ENCODE assay signal across 17 cellular contexts in genomic region chr11:66339163-66339675, GRCh38. TPM values are rescaled to one million over a fixed set of nuclear protein-coding genes. Genes with fewer than 3 reads are reported as not detected.
DNase-seq lines count a peak whose midpoint lies in the region; ATAC-seq and TF ChIP-seq lines count a peak whose summit lies in the region.
"Had no signal": no experiment of that assay in that cellular context is flagged by ENCODE, and none has a peak within 500 bp of the region (broad histone marks: within the 10 kb centered on the region; RNA-seq: fewer than 3 reads in every experiment).

No MANE protein-coding gene starts in this region.

- H3K27ac Mint-ChIP-seq in activated naive CD4-positive, alpha-beta T cell treated with anti-CD3 and anti-CD28 coated beads for 36 hours = peak overlapping the region; percentile 53
- peak overlapping the region; percentile 86 for H3K27ac Mint-ChIP-seq in stimulated activated effector memory CD8-positive, alpha-beta T cell treated with anti-CD3 and anti-CD28 coated beads, Interleukin-12 subunit alpha, Interleukin-12 subunit beta, amount 100 ng/mL, for 72 hours

- peak; percentile 2 for DNase-seq in activated naive CD4-positive, alpha-beta T cell treated with anti-CD3 and anti-CD28 coated beads for 36 hours
- DNase-seq in activated naive CD4-positive, alpha-beta T cell (lab: John Stamatoyannopoulos, UW) = no peak
- DNase-seq in T1000 (lab: John Stamatoyannopoulos, UW) (peak; percentile 56), foreskin keratinocyte (peak; percentile 93 to 97)
- DNase-seq in stimulated activated effector memory CD8-positive, alpha-beta T cell treated with anti-CD3 and anti-CD28 coated beads, Interleukin-12 subunit alpha, Interleukin-12 subunit beta, amount 100 ng/mL, for 72 hours (ENCODE audit: low spot score in 2 of 2) = no peak
- DNase-seq: naive B cell; NCI-H2081 treated with DMSO at 0.1 percent for 48 hours; NCI-H774; Peyer's patch; stimulated activated CD4-positive, alpha-beta T cell treated with anti-CD3 and anti-CD28 coated beads, Interleukin-2, amount 100 ng/mL, for 24 hours; T-helper 1 cell had no signal

- CTCF ChIA-PET in activated naive CD4-positive, alpha-beta T cell treated with anti-CD3 and anti-CD28 coated beads for 36 hours (lab: Charles Lee) = interaction anchor here (1.4 kb wide), 1 partner anchor 28 kb away, joined by 5 read pairs; no protein-coding TSS in a partner anchor

- H3K4me3 Mint-ChIP-seq in activated naive CD4-positive, alpha-beta T cell treated with anti-CD3 and anti-CD28 coated beads for 36 hours = no peak overlapping the region
- no peak overlapping the region for H3K4me3 Mint-ChIP-seq in stimulated activated effector memory CD8-positive, alpha-beta T cell treated with anti-CD3 and anti-CD28 coated beads, Interleukin-12 subunit alpha, Interleukin-12 subunit beta, amount 100 ng/mL, for 72 hours

- no peak for TF ChIP-seq CTCF in foreskin keratinocyte (conservative IDR thresholded peaks at IDR 0.05)

- peaks cover 12% of the 10 kb centered on the region for H3K36me3 Mint-ChIP-seq in activated naive CD4-positive, alpha-beta T cell treated with anti-CD3 and anti-CD28 coated beads for 36 hours (ENCODE audit: low read depth)
- H3K36me3 Mint-ChIP-seq in stimulated activated effector memory CD8-positive, alpha-beta T cell treated with anti-CD3 and anti-CD28 coated beads, Interleukin-12 subunit alpha, Interleukin-12 subunit beta, amount 100 ng/mL, for 72 hours = peaks cover 66% of the 10 kb centered on the region

- H3K4me1 Mint-ChIP-seq in activated naive CD4-positive, alpha-beta T cell treated with anti-CD3 and anti-CD28 coated beads for 36 hours (ENCODE audit: low read depth) = peaks cover 36% of the 10 kb centered on the region
- peaks cover 66% of the 10 kb centered on the region for H3K4me1 Mint-ChIP-seq in stimulated activated effector memory CD8-positive, alpha-beta T cell treated with anti-CD3 and anti-CD28 coated beads, Interleukin-12 subunit alpha, Interleukin-12 subunit beta, amount 100 ng/mL, for 72 hours

- no peaks in the 10 kb centered on the region for H3K9me3 Mint-ChIP-seq in activated naive CD4-positive, alpha-beta T cell treated with anti-CD3 and anti-CD28 coated beads for 36 hours
- no peaks in the 10 kb centered on the region for H3K9me3 Mint-ChIP-seq in stimulated activated effector memory CD8-positive, alpha-beta T cell treated with anti-CD3 and anti-CD28 coated beads, Interleukin-12 subunit alpha, Interleukin-12 subunit beta, amount 100 ng/mL, for 72 hours
- H3K9me3 Mint-ChIP-seq: naive B cell had no signal

- no peak overlapping the region for H3K27ac ChIP-seq in foreskin keratinocyte
- H3K27ac ChIP-seq: esophagus muscularis mucosa, left lung, Peyer's patch had no signal

- peak; percentile 73 for ATAC-seq in foreskin keratinocyte
- no peak for ATAC-seq in stimulated activated effector memory CD8-positive, alpha-beta T cell treated with anti-CD3 and anti-CD28 coated beads, Interleukin-12 subunit alpha, Interleukin-12 subunit beta, amount 100 ng/mL, for 72 hours
- no peak for ATAC-seq in GM19395 (IDR thresholded peaks at IDR 0.05; ENCODE audit: unreplicated experiment)
- no peak for ATAC-seq in HG03571 (IDR thresholded peaks at IDR 0.05; ENCODE audit: unreplicated experiment)
- no peak for ATAC-seq in GM18519 (IDR thresholded peaks at IDR 0.05; ENCODE audit: low FRiP score, unreplicated experiment)
- ATAC-seq: activated CD4-positive, CD25-positive, alpha-beta regulatory T cell treated with anti-CD3 and anti-CD28 coated beads, Interleukin-2, amount 50 U/mL, for 24 hours; left lung had no signal

- intact Hi-C loops in activated naive CD4-positive, alpha-beta T cell treated with anti-CD3 and anti-CD28 coated beads for 36 hours (cut with micrococcal nuclease) = no loop called here

- H3K27me3 ChIP-seq in foreskin keratinocyte = no peaks in the 10 kb centered on the region
- H3K27me3 ChIP-seq: esophagus muscularis mucosa, left lung, Peyer's patch had no signal

- peaks cover 31% of the 10 kb centered on the region for H3K4me1 ChIP-seq in foreskin keratinocyte

- no peaks in the 10 kb centered on the region for H3K27me3 Mint-ChIP-seq in activated naive CD4-positive, alpha-beta T cell treated with anti-CD3 and anti-CD28 coated beads for 36 hours (ENCODE audit: low read depth)

RNA-seq across cellular contexts. Expression of gene RIN1, which starts 3.0 kb away (rescaled TPM):
- total RNA-seq in activated naive CD4-positive, alpha-beta T cell treated with anti-CD3 and anti-CD28 coated beads for 36 hours = 1 to 10 TPM; 2.0 to 2.6 TPM
- 35.5 and 40.6 TPM in 2 replicates for total RNA-seq in foreskin keratinocyte
- polyA plus RNA-seq in foreskin keratinocyte = 42.0 and 43.8 TPM in 2 replicates

RNA-seq across cellular contexts. Expression of gene BRMS1, which starts 5.7 kb away (rescaled TPM):
- 10 to 100 TPM; 24.0 to 25.3 TPM for total RNA-seq in activated naive CD4-positive, alpha-beta T cell treated with anti-CD3 and anti-CD28 coated beads for 36 hours
- 87.8 and 99.8 TPM in 2 replicates for total RNA-seq in foreskin keratinocyte
- 110 and 119 TPM in 2 replicates for polyA plus RNA-seq in foreskin keratinocyte

RNA-seq across cellular contexts. Expression of gene B4GAT1, which starts 8.2 kb away (rescaled TPM):
- total RNA-seq in activated naive CD4-positive, alpha-beta T cell treated with anti-CD3 and anti-CD28 coated beads for 36 hours = 1 to 10 TPM; 5.4 to 5.8 TPM
- total RNA-seq in foreskin keratinocyte = 8.3 and 9.7 TPM in 2 replicates
- polyA plus RNA-seq in foreskin keratinocyte = 8.5 and 10.8 TPM in 2 replicates

RNA-seq across cellular contexts. Expression of gene CD248, which starts 22.4 kb away (rescaled TPM):
- under 1 TPM; 0.15 to 0.26 TPM for total RNA-seq in activated naive CD4-positive, alpha-beta T cell treated with anti-CD3 and anti-CD28 coated beads for 36 hours
- not detected in 2 replicates for total RNA-seq in foreskin keratinocyte
- polyA plus RNA-seq in foreskin keratinocyte = 0.04 and 0.08 TPM in 2 replicates

RNA-seq across cellular contexts. Expression of gene SLC29A2, which starts 32.3 kb away (rescaled TPM):
- 1 to 10 TPM; 6.6 to 7.4 TPM for total RNA-seq in activated naive CD4-positive, alpha-beta T cell treated with anti-CD3 and anti-CD28 coated beads for 36 hours
- 4.4 and 4.8 TPM in 2 replicates for total RNA-seq in foreskin keratinocyte
- 6.2 and 6.7 TPM in 2 replicates for polyA plus RNA-seq in foreskin keratinocyte

Comparison
In these comparisons a context has a peak if more than half of its experiments do, and no peak if none do; other contexts are left out.
1. DNase-seq: peak in activated naive CD4-positive, alpha-beta T cell treated with anti-CD3 and anti-CD28 coated beads for 36 hours (single experiment), T1000 (single experiment) and foreskin keratinocyte (2 of 2); none in activated naive CD4-positive, alpha-beta T cell (0 of 4) and stimulated activated effector memory CD8-positive, alpha-beta T cell treated with anti-CD3 and anti-CD28 coated beads, Interleukin-12 subunit alpha, Interleukin-12 subunit beta, amount 100 ng/mL, for 72 hours (0 of 2).
2. RNA of gene RIN1, which starts 3.0 kb away (total RNA-seq): 35.5 to 40.6 TPM in foreskin keratinocyte; 2.0 to 2.6 TPM in activated naive CD4-positive, alpha-beta T cell treated with anti-CD3 and anti-CD28 coated beads for 36 hours; every median in the first group is over 10 times any median in the second.